Comparison of ENCODE assay signal across 1 cellular context in the genomic region with DNA sequence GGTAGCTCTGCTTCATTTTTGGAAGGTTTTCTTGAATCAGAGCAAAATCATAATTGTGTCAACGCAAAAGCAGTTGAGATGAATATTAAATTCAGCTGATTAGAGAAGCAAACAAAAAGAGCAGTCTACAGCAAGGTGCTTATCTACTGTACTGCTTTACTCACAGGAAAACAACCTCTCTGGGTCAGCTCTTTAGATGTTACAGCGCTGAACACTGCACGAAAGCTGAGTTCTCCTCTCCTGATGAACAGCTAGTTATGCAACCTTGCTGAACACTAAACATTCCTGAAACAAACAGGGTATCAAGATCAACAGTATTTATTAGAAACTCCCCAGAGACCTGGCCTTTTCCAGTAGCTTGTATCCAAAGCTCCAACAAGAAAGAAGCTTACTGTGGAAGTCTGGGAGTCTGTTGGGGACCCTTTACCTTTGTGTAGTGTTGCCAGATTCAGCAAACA.
TF ChIP-seq lines count a peak whose summit lies in the region.

No MANE protein-coding gene starts in this region.

TF ChIP-seq in WTC11, 78 proteins besides CTCF, POLR2A, EP300 and RAD21 (continued from another document):
- TF ChIP-seq, protein P1, sequence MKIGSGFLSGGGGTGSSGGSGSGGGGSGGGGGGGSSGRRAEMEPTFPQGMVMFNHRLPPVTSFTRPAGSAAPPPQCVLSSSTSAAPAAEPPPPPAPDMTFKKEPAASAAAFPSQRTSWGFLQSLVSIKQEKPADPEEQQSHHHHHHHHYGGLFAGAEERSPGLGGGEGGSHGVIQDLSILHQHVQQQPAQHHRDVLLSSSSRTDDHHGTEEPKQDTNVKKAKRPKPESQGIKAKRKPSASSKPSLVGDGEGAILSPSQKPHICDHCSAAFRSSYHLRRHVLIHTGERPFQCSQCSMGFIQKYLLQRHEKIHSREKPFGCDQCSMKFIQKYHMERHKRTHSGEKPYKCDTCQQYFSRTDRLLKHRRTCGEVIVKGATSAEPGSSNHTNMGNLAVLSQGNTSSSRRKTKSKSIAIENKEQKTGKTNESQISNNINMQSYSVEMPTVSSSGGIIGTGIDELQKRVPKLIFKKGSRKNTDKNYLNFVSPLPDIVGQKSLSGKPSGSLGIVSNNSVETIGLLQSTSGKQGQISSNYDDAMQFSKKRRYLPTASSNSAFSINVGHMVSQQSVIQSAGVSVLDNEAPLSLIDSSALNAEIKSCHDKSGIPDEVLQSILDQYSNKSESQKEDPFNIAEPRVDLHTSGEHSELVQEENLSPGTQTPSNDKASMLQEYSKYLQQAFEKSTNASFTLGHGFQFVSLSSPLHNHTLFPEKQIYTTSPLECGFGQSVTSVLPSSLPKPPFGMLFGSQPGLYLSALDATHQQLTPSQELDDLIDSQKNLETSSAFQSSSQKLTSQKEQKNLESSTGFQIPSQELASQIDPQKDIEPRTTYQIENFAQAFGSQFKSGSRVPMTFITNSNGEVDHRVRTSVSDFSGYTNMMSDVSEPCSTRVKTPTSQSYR (CRISPR knock-in tag; IDR thresholded peaks at IDR 0.05), result no peak
- TF ChIP-seq, protein P2, sequence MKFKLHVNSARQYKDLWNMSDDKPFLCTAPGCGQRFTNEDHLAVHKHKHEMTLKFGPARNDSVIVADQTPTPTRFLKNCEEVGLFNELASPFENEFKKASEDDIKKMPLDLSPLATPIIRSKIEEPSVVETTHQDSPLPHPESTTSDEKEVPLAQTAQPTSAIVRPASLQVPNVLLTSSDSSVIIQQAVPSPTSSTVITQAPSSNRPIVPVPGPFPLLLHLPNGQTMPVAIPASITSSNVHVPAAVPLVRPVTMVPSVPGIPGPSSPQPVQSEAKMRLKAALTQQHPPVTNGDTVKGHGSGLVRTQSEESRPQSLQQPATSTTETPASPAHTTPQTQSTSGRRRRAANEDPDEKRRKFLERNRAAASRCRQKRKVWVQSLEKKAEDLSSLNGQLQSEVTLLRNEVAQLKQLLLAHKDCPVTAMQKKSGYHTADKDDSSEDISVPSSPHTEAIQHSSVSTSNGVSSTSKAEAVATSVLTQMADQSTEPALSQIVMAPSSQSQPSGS (CRISPR knock-in tag; IDR thresholded peaks at IDR 0.05; ENCODE audit: borderline replicate concordance, low read depth), result no peak
- TF ChIP-seq, protein P3, sequence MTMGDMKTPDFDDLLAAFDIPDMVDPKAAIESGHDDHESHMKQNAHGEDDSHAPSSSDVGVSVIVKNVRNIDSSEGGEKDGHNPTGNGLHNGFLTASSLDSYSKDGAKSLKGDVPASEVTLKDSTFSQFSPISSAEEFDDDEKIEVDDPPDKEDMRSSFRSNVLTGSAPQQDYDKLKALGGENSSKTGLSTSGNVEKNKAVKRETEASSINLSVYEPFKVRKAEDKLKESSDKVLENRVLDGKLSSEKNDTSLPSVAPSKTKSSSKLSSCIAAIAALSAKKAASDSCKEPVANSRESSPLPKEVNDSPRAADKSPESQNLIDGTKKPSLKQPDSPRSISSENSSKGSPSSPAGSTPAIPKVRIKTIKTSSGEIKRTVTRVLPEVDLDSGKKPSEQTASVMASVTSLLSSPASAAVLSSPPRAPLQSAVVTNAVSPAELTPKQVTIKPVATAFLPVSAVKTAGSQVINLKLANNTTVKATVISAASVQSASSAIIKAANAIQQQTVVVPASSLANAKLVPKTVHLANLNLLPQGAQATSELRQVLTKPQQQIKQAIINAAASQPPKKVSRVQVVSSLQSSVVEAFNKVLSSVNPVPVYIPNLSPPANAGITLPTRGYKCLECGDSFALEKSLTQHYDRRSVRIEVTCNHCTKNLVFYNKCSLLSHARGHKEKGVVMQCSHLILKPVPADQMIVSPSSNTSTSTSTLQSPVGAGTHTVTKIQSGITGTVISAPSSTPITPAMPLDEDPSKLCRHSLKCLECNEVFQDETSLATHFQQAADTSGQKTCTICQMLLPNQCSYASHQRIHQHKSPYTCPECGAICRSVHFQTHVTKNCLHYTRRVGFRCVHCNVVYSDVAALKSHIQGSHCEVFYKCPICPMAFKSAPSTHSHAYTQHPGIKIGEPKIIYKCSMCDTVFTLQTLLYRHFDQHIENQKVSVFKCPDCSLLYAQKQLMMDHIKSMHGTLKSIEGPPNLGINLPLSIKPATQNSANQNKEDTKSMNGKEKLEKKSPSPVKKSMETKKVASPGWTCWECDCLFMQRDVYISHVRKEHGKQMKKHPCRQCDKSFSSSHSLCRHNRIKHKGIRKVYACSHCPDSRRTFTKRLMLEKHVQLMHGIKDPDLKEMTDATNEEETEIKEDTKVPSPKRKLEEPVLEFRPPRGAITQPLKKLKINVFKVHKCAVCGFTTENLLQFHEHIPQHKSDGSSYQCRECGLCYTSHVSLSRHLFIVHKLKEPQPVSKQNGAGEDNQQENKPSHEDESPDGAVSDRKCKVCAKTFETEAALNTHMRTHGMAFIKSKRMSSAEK (CRISPR knock-in tag; IDR thresholded peaks at IDR 0.05; ENCODE audit: borderline replicate concordance), result no peak
- TF ChIP-seq, protein P4, sequence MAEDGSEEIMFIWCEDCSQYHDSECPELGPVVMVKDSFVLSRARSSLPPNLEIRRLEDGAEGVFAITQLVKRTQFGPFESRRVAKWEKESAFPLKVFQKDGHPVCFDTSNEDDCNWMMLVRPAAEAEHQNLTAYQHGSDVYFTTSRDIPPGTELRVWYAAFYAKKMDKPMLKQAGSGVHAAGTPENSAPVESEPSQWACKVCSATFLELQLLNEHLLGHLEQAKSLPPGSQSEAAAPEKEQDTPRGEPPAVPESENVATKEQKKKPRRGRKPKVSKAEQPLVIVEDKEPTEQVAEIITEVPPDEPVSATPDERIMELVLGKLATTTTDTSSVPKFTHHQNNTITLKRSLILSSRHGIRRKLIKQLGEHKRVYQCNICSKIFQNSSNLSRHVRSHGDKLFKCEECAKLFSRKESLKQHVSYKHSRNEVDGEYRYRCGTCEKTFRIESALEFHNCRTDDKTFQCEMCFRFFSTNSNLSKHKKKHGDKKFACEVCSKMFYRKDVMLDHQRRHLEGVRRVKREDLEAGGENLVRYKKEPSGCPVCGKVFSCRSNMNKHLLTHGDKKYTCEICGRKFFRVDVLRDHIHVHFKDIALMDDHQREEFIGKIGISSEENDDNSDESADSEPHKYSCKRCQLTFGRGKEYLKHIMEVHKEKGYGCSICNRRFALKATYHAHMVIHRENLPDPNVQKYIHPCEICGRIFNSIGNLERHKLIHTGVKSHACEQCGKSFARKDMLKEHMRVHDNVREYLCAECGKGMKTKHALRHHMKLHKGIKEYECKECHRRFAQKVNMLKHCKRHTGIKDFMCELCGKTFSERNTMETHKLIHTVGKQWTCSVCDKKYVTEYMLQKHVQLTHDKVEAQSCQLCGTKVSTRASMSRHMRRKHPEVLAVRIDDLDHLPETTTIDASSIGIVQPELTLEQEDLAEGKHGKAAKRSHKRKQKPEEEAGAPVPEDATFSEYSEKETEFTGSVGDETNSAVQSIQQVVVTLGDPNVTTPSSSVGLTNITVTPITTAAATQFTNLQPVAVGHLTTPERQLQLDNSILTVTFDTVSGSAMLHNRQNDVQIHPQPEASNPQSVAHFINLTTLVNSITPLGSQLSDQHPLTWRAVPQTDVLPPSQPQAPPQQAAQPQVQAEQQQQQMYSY (CRISPR knock-in tag; IDR thresholded peaks at IDR 0.05), result no peak
- TF ChIP-seq RELA (CRISPR knock-in tag; IDR thresholded peaks at IDR 0.05; ENCODE audit: borderline replicate concordance) (no peak), GABPB1 (CRISPR knock-in tag; IDR thresholded peaks at IDR 0.05) (no peak), ZNF416 (CRISPR knock-in tag; IDR thresholded peaks at IDR 0.05) (no peak), IRF2 (CRISPR knock-in tag; IDR thresholded peaks at IDR 0.05; ENCODE audit: borderline replicate concordance, low read depth) (no peak), ZBTB21 (CRISPR knock-in tag; IDR thresholded peaks at IDR 0.05; ENCODE audit: borderline replicate concordance) (no peak), RORB (CRISPR knock-in tag; IDR thresholded peaks at IDR 0.05) (no peak), SMAD4 (CRISPR knock-in tag; IDR thresholded peaks at IDR 0.05) (no peak), ELF4 (CRISPR knock-in tag; IDR thresholded peaks at IDR 0.05; ENCODE audit: low read depth) (no peak)
- TF ChIP-seq, protein P5, sequence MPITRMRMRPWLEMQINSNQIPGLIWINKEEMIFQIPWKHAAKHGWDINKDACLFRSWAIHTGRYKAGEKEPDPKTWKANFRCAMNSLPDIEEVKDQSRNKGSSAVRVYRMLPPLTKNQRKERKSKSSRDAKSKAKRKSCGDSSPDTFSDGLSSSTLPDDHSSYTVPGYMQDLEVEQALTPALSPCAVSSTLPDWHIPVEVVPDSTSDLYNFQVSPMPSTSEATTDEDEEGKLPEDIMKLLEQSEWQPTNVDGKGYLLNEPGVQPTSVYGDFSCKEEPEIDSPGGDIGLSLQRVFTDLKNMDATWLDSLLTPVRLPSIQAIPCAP (CRISPR knock-in tag; IDR thresholded peaks at IDR 0.05), result no peak
